In the genomic region with DNA sequence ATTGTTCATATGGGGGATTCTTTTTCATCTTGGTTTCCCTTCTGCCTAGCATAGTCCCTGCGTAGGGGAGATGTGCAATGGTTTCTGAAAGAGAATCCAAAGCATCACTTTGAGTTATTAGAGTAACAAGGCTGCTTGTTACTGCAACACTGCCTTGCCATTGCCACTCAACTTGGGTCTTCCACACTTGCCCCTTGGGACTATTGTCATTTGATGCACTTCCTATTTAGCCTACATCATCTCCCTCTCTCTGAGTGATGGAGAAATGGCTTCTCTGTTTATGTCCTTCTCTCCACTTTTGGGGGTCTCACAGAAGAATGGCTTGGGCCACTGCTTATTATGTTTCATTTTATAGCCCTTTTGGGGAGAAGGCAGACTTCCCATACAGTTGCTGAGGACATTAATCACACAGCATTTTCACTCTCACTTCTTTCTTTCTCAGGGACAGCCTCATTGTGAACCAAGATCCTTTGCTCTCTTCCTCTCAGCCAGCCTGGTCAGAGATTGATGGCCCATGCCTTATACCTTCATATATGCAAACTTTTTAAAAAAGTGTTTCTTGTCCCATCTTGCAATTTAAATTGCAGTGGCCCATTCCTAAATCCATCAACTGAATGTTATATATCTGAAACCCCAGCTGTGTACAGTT, we compare ENCODE assay signal across 17 cellular contexts.
"Had no signal": no experiment of that assay in that cellular context is flagged by ENCODE, and none has a peak within 500 bp of the region (broad histone marks: within the 10 kb centered on the region; RNA-seq: fewer than 3 reads in every experiment).

No MANE protein-coding gene starts in this region.

- H3K4me1 Mint-ChIP-seq: activated CD4-positive, alpha-beta T cell treated with anti-CD3 and anti-CD28 coated beads, Interleukin-2, amount 10 ng/mL, durations not matched to agents 7 days and 5 days; central memory CD8-positive, alpha-beta T cell had no signal

- H3K27ac Mint-ChIP-seq: activated CD4-positive, alpha-beta T cell treated with anti-CD3 and anti-CD28 coated beads, Interleukin-2, amount 10 ng/mL, durations not matched to agents 7 days and 5 days; activated CD8-positive, alpha-beta T cell treated with anti-CD3 and anti-CD28 coated beads, Interleukin-2, amount 10 ng/mL, durations not matched to agents 7 days and 5 days; activated naive CD4-positive, alpha-beta T cell treated with anti-CD3 and anti-CD28 coated beads for 36 hours; activated T-cell treated with anti-CD3 and anti-CD28 coated beads, Interleukin-2, amount 50 U/mL, for 24 hours; activated T-helper 2 cell treated with anti-CD3 and anti-CD28 coated beads, Interferon-gamma antibody, Interleukin-2, Interleukin-4, amounts not matched to agents 10 μg/mL and 5 μg/mL and 100 μg/mL, durations not matched to agents 14 hours and 24 hours and 36 hours; brain; T-helper 2 cell treated with Interferon-gamma antibody and Interleukin-4, amounts not matched to agents 5 μg/mL and 100 μg/mL, for 36 hours had no signal

- H3K27me3 ChIP-seq: colonic mucosa, tibial nerve had no signal

- H3K9me3 ChIP-seq: colonic mucosa, tibial nerve had no signal

- H3K4me3 ChIP-seq: colonic mucosa, tibial nerve had no signal

- H3K36me3 ChIP-seq: colonic mucosa, tibial nerve had no signal

- H3K4me1 ChIP-seq: colonic mucosa had no signal

- H3K36me3 Mint-ChIP-seq: brain had no signal

- DNase-seq: activated CD4-positive, alpha-beta T cell treated with anti-CD3 and anti-CD28 coated beads, Interleukin-2, amount 10 ng/mL, durations not matched to agents 7 days and 5 days; activated CD4-positive, CD25-positive, alpha-beta regulatory T cell; activated CD8-positive, alpha-beta T cell treated with anti-CD3 and anti-CD28 coated beads, Interleukin-2, amount 10 ng/mL, durations not matched to agents 7 days and 5 days; activated naive CD4-positive, alpha-beta T cell treated with anti-CD3 and anti-CD28 coated beads for 36 hours; activated T-cell treated with anti-CD3 and anti-CD28 coated beads, Interleukin-2, amount 50 U/mL, for 24 hours; colonic mucosa; head of caudate nucleus; retina; stimulated activated CD8-positive, alpha-beta memory T cell treated with anti-CD3 and anti-CD28 coated beads, Interleukin-4, amount 100 ng/mL, for 48 hours; stimulated activated naive CD8-positive, alpha-beta T cell treated with anti-CD3 and anti-CD28 coated beads, Interleukin-15, Interleukin-2, amounts not matched to agents 100 U/mL and 50 U/mL, for 24 hours had no signal

- H3K27me3 Mint-ChIP-seq: activated CD4-positive, alpha-beta T cell treated with anti-CD3 and anti-CD28 coated beads, Interleukin-2, amount 10 ng/mL, durations not matched to agents 7 days and 5 days; activated T-cell treated with anti-CD3 and anti-CD28 coated beads, Interleukin-2, amount 50 U/mL, for 24 hours; central memory CD8-positive, alpha-beta T cell had no signal

- ATAC-seq: activated CD8-positive, alpha-beta T cell treated with anti-CD3 and anti-CD28 coated beads, Interleukin-2, amount 10 ng/mL, durations not matched to agents 7 days and 5 days; left lobe of liver; stimulated activated naive CD8-positive, alpha-beta T cell treated with anti-CD3 and anti-CD28 coated beads, Interleukin-15, Interleukin-2, amounts not matched to agents 100 U/mL and 50 U/mL, for 24 hours had no signal

- H3K9me3 Mint-ChIP-seq: activated CD4-positive, alpha-beta T cell treated with anti-CD3 and anti-CD28 coated beads, Interleukin-2, amount 10 ng/mL, durations not matched to agents 7 days and 5 days; activated naive CD4-positive, alpha-beta T cell treated with anti-CD3 and anti-CD28 coated beads for 36 hours; activated T-cell treated with anti-CD3 and anti-CD28 coated beads, Interleukin-2, amount 50 U/mL, for 24 hours; activated T-helper 2 cell treated with anti-CD3 and anti-CD28 coated beads, Interferon-gamma antibody, Interleukin-2, Interleukin-4, amounts not matched to agents 10 μg/mL and 5 μg/mL and 100 μg/mL, durations not matched to agents 14 hours and 24 hours and 36 hours; brain; central memory CD8-positive, alpha-beta T cell; neural crest cell; T-helper 2 cell treated with Interferon-gamma antibody and Interleukin-4, amounts not matched to agents 5 μg/mL and 100 μg/mL, for 36 hours had no signal

- H3K4me3 Mint-ChIP-seq: activated CD4-positive, alpha-beta T cell treated with anti-CD3 and anti-CD28 coated beads, Interleukin-2, amount 10 ng/mL, durations not matched to agents 7 days and 5 days; activated CD8-positive, alpha-beta T cell treated with anti-CD3 and anti-CD28 coated beads, Interleukin-2, amount 10 ng/mL, durations not matched to agents 7 days and 5 days; activated naive CD4-positive, alpha-beta T cell treated with anti-CD3 and anti-CD28 coated beads for 36 hours; activated T-cell treated with anti-CD3 and anti-CD28 coated beads, Interleukin-2, amount 50 U/mL, for 24 hours; brain; central memory CD8-positive, alpha-beta T cell; neural crest cell; T-helper 2 cell treated with Interferon-gamma antibody and Interleukin-4, amounts not matched to agents 5 μg/mL and 100 μg/mL, for 36 hours had no signal
